ENCODE assay signal across 24 cellular contexts in genomic region chr2:85767803-85768665, GRCh38. TPM values are rescaled to one million over a fixed set of nuclear protein-coding genes. Genes with fewer than 3 reads are reported as not detected.
A peak's percentile ranks its signal among the peaks of the same experiment; 100 is the strongest.
DNase-seq lines count a peak whose midpoint lies in the region; ATAC-seq, FAIRE-seq and TF ChIP-seq lines count a peak whose summit lies in the region.
"Had no signal": no experiment of that assay in that cellular context is flagged by ENCODE, and none has a peak within 500 bp of the region (broad histone marks: within the 10 kb centered on the region; RNA-seq: fewer than 3 reads in every experiment).

No MANE protein-coding gene starts in this region.

- H3K4me3 ChIP-seq in HEK293 (ENCODE audit: low read depth, low read length) (no peak overlapping the region), ascending aorta (peak overlapping the region; percentile 13 to 30), thoracic aorta (peak overlapping the region; percentile 48), kidney (ENCODE audit: low read length in 2 of 2) (no peak overlapping the region)
- H3K4me3 ChIP-seq: MG63, prostate gland, testis had no signal

- FAIRE-seq in kidney (lab: Jason Lieb, UNC) = no peak

- CTCF ChIA-PET in HEK293 (lab: Yijun Ruan, JAX) = interaction anchor here (0.7 to 9.3 kb wide), 10 partner anchors 9 to 857 kb away, joined by 3 to 105 read pairs (median 5); partner anchors contain the start of gene ATOH8

- no peaks in the 10 kb centered on the region for H3K36me3 ChIP-seq in HEK293 (ENCODE audit: control insufficient read depth in 2 of 2, insufficient read depth in 1 of 2, low read length in 2 of 2)
- peaks cover 36 to 83% of the 10 kb centered on the region in 2 donors for H3K36me3 ChIP-seq in ascending aorta
- H3K36me3 ChIP-seq in thoracic aorta = peaks cover 36% of the 10 kb centered on the region
- H3K36me3 ChIP-seq in kidney (ENCODE audit: control insufficient read depth in 1 of 2, insufficient read depth in 2 of 2, low read length in 2 of 2) = no peaks in the 10 kb centered on the region
- H3K36me3 ChIP-seq: prostate gland had no signal

- intact Hi-C loops in ascending aorta (cut with DNase I) (no loop called here), kidney (cut with DNase I) (no loop called here)

- DNase-seq in ascending aorta (ENCODE audit: low spot score in 2 of 2) (no peak), thoracic aorta (ENCODE audit: low spot score) (no peak), kidney (no peak), hippocampal formation (lab: John Stamatoyannopoulos, UW) (no peak)
- no peak for DNase-seq in natural killer cell treated with Interleukin-12 subunit alpha and Interleukin-12 subunit beta and Interleukin-15 and Interleukin-18, amount 100 ng/mL, for 72 hours (ENCODE audit: low spot score)
- DNase-seq: activated CD4-positive, alpha-beta memory T cell treated with anti-CD3 and anti-CD28 coated beads for 36 hours; activated naive CD4-positive, alpha-beta T cell; activated T-cell treated with anti-CD3 and anti-CD28 coated beads, Interleukin-2, amount 50 U/mL, for 1 hour; anterior cingulate cortex; C1 segment of cervical spinal cord; effector memory CD8-positive, alpha-beta T cell; immature natural killer cell; naive thymus-derived CD4-positive, alpha-beta T cell; NCI-H774; OCI-M1; stimulated activated CD4-positive, alpha-beta T cell treated with anti-CD3 and anti-CD28 coated beads, Interleukin-12 subunit alpha, Interleukin-12 subunit beta, amount 100 ng/mL, for 4 hours; stimulated activated CD8-positive, alpha-beta memory T cell treated with anti-CD3 and anti-CD28 coated beads, Interleukin-4, amount 100 ng/mL, for 48 hours; T-helper 17 cell; WERI-Rb-1 had no signal

- TF ChIP-seq CTCF in HEK293 (tag by site-specific recombination; IDR thresholded peaks at IDR 0.05) = no peak
- no peak for TF ChIP-seq CTCF in ascending aorta (IDR thresholded peaks at IDR 0.05)
- TF ChIP-seq CTCF in nephron (IDR thresholded peaks at IDR 0.05; ENCODE audit: unreplicated experiment in 3 of 3) = no peak
- TF ChIP-seq CTCF in thoracic aorta (IDR thresholded peaks at IDR 0.05) = no peak
- TF ChIP-seq CTCF in kidney (IDR thresholded peaks at IDR 0.05; ENCODE audit: borderline replicate concordance, extremely low read depth, insufficient read depth) = no peak

- no peaks in the 10 kb centered on the region for H3K9me3 Mint-ChIP-seq in nephron
- H3K9me3 Mint-ChIP-seq in natural killer cell treated with Interleukin-12 subunit alpha and Interleukin-12 subunit beta and Interleukin-15 and Interleukin-18, amount 100 ng/mL, for 72 hours = no peaks in the 10 kb centered on the region
- H3K9me3 Mint-ChIP-seq: activated CD4-positive, alpha-beta memory T cell treated with anti-CD3 and anti-CD28 coated beads for 36 hours; effector memory CD8-positive, alpha-beta T cell; immature natural killer cell had no signal

- H3K4me3 Mint-ChIP-seq in nephron = peak overlapping the region in 1 of 3 experiments; percentile 30
- no peak overlapping the region for H3K4me3 Mint-ChIP-seq in natural killer cell treated with Interleukin-12 subunit alpha and Interleukin-12 subunit beta and Interleukin-15 and Interleukin-18, amount 100 ng/mL, for 72 hours
- H3K4me3 Mint-ChIP-seq: activated CD4-positive, alpha-beta memory T cell treated with anti-CD3 and anti-CD28 coated beads for 36 hours; effector memory CD8-positive, alpha-beta T cell; immature natural killer cell; naive thymus-derived CD4-positive, alpha-beta T cell; T-helper 17 cell had no signal

- POLR2A ChIA-PET in HEK293 (lab: Yijun Ruan, JAX) = interaction anchor here (0.9 to 3.0 kb wide), 4 partner anchors 14 to 156 kb away, joined by 3 to 14 read pairs (median 4); partner anchors contain the start of genes ATOH8 and C2orf68

- H3K36me3 Mint-ChIP-seq in nephron (ENCODE audit: low read depth) = no peaks in the 10 kb centered on the region
- no peaks in the 10 kb centered on the region for H3K36me3 Mint-ChIP-seq in natural killer cell treated with Interleukin-12 subunit alpha and Interleukin-12 subunit beta and Interleukin-15 and Interleukin-18, amount 100 ng/mL, for 72 hours
- H3K36me3 Mint-ChIP-seq: activated CD4-positive, alpha-beta memory T cell treated with anti-CD3 and anti-CD28 coated beads for 36 hours; immature natural killer cell; naive thymus-derived CD4-positive, alpha-beta T cell had no signal

- no peak for ATAC-seq in thoracic aorta (ENCODE audit: insufficient number of reproducible peaks, low FRiP score, low read depth)
- ATAC-seq in natural killer cell treated with Interleukin-12 subunit alpha and Interleukin-12 subunit beta and Interleukin-15 and Interleukin-18, amount 100 ng/mL, for 72 hours = no peak
- ATAC-seq: effector memory CD8-positive, alpha-beta T cell; naive thymus-derived CD4-positive, alpha-beta T cell; T-helper 17 cell had no signal

- no peaks in the 10 kb centered on the region for H3K9me3 ChIP-seq in HEK293 (ENCODE audit: control insufficient read depth, insufficient read depth, low read depth, low read length)
- no peaks in the 10 kb centered on the region for H3K9me3 ChIP-seq in ascending aorta
- no peaks in the 10 kb centered on the region for H3K9me3 ChIP-seq in thoracic aorta
- no peaks in the 10 kb centered on the region for H3K9me3 ChIP-seq in kidney (ENCODE audit: control insufficient read depth in 1 of 2, low read length in 2 of 2)
- H3K9me3 ChIP-seq: MG63, prostate gland, testis had no signal

- H3K4me1 Mint-ChIP-seq in nephron = peaks cover 93% of the 10 kb centered on the region
- peaks cover 0 to 5% of the 10 kb centered on the region in 2 donors for H3K4me1 Mint-ChIP-seq in natural killer cell treated with Interleukin-12 subunit alpha and Interleukin-12 subunit beta and Interleukin-15 and Interleukin-18, amount 100 ng/mL, for 72 hours (ENCODE audit: low read depth in 2 of 2)

- H3K27me3 ChIP-seq in ascending aorta (no peaks in the 10 kb centered on the region), thoracic aorta (replicated peaks; ENCODE audit: insufficient read depth) (no peaks in the 10 kb centered on the region)
- H3K27me3 ChIP-seq: MG63, testis had no signal

- peaks cover 14% of the 10 kb centered on the region for H3K27me3 Mint-ChIP-seq in nephron (ENCODE audit: low read depth)
- peaks cover 31 to 45% of the 10 kb centered on the region in 2 donors for H3K27me3 Mint-ChIP-seq in natural killer cell treated with Interleukin-12 subunit alpha and Interleukin-12 subunit beta and Interleukin-15 and Interleukin-18, amount 100 ng/mL, for 72 hours

- H3K9ac ChIP-seq in kidney (ENCODE audit: low read length in 2 of 2) = no peak overlapping the region

- H3K4me1 ChIP-seq in HEK293 (ENCODE audit: control insufficient read depth, insufficient read depth, low read length) (peaks cover 37% of the 10 kb centered on the region), ascending aorta (peaks cover 48 to 86% of the 10 kb centered on the region in 2 donors), thoracic aorta (ENCODE audit: control insufficient read depth in 1 of 2, low read depth in 2 of 2) (peaks cover 49 to 84% of the 10 kb centered on the region in 2 donors), kidney (ENCODE audit: control insufficient read depth in 1 of 2, insufficient read depth in 1 of 2, low read depth in 1 of 2, low read length in 2 of 2) (peaks cover 23 to 56% of the 10 kb centered on the region in 2 donors)

- H3K27ac Mint-ChIP-seq in nephron = peak overlapping the region; percentile 80 to 98 (median 98)
- H3K27ac Mint-ChIP-seq in natural killer cell treated with Interleukin-12 subunit alpha and Interleukin-12 subunit beta and Interleukin-15 and Interleukin-18, amount 100 ng/mL, for 72 hours = no peak overlapping the region
- H3K27ac Mint-ChIP-seq: activated CD4-positive, alpha-beta memory T cell treated with anti-CD3 and anti-CD28 coated beads for 36 hours; effector memory CD8-positive, alpha-beta T cell; immature natural killer cell; naive thymus-derived CD4-positive, alpha-beta T cell; T-helper 17 cell had no signal

- H3K27ac ChIP-seq in HEK293 (ENCODE audit: extremely low read depth, low read depth, low read length) (peak overlapping the region; percentile 69), ascending aorta (peak overlapping the region; percentile 80 to 93), thoracic aorta (peak overlapping the region; percentile 56 to 77), kidney (ENCODE audit: low read depth in 2 of 2, low read length in 2 of 2) (peak overlapping the region in 1 of 2 donors; percentile 47)
- H3K27ac ChIP-seq: prostate gland, testis had no signal

TF ChIP-seq in HEK293, 187 proteins besides CTCF, POLR2A, EP300 and RAD21:
- TF ChIP-seq ZNF394 (tag by site-specific recombination; IDR thresholded peaks at IDR 0.05; ENCODE audit: borderline replicate concordance) (no peak), WT1 (tag by site-specific recombination; IDR thresholded peaks at IDR 0.05) (no peak), ZNF514 (tag by site-specific recombination; IDR thresholded peaks at IDR 0.05) (no peak)

RNA-seq across cellular contexts. Expression of gene ATOH8, which starts 14.2 kb away (rescaled TPM):
- total RNA-seq in ascending aorta (239 TPM), thoracic aorta (100 to 1,000 TPM in 1 of 2 donors, 10 to 100 TPM in 1; 78.4 to 207 TPM), kidney (11.2 TPM)
- polyA plus RNA-seq in kidney (ENCODE audit: insufficient read depth, low read depth, low replicate concordance) = 18.6 TPM
- not detected for total RNA-seq in natural killer cell treated with Interleukin-12 subunit alpha and Interleukin-12 subunit beta and Interleukin-15 and Interleukin-18, amount 100 ng/mL, for 72 hours
- total RNA-seq: activated CD4-positive, alpha-beta memory T cell treated with anti-CD3 and anti-CD28 coated beads for 36 hours; T-helper 17 cell had no signal
- polyA plus RNA-seq: immature natural killer cell; naive thymus-derived CD4-positive, alpha-beta T cell had no signal

Comparison
In these comparisons a context has a peak if more than half of its experiments do, and no peak if none do; other contexts are left out.
1. H3K4me3 ChIP-seq: peak in ascending aorta (2 of 2) and thoracic aorta (single experiment); none in HEK293 (single experiment) and kidney (0 of 2).
2. H3K27ac Mint-ChIP-seq: peak in nephron (3 of 3); none in natural killer cell treated with Interleukin-12 subunit alpha and Interleukin-12 subunit beta and Interleukin-15 and Interleukin-18, amount 100 ng/mL, for 72 hours (0 of 2).
3. RNA of gene ATOH8, which starts 14.2 kb away (total RNA-seq): 239 TPM in ascending aorta (single experiment), 78.4 to 207 TPM in thoracic aorta and 11.2 TPM in kidney (single experiment); not detected in natural killer cell treated with Interleukin-12 subunit alpha and Interleukin-12 subunit beta and Interleukin-15 and Interleukin-18, amount 100 ng/mL, for 72 hours; every median in the first group is over 10 times any median in the second.